In the genomic region with DNA sequence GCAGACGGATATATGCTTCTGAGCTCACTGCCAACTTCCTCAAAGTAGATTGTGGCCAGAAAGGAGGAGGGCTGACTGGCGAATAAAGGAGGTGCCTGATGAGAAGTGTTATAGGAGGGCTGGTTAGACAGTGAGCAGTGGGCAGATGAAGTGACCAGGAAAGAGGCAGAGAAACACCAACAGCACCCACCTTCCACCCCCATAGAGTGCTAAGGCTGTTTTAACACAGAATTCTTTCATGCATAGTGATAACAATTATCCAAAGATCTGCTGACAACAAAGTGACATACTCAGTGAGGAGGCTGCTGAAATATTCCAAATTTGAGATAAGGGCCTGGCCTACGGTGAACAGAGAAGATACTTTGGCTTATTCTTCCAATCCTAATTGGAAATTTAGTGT, we compare ENCODE assay signal across 1 cellular context.
TF ChIP-seq lines count a peak whose summit lies in the region.

No MANE protein-coding gene starts in this region.

TF ChIP-seq in SK-N-SH treated with all-trans-retinoic acid at 6 μM for 48 hours, 23 proteins besides CTCF, POLR2A, EP300 and RAD21 (continued from another document):
- TF ChIP-seq OSR1 (CRISPR knock-in tag; IDR thresholded peaks at IDR 0.05): no peak
- TF ChIP-seq, protein P1, sequence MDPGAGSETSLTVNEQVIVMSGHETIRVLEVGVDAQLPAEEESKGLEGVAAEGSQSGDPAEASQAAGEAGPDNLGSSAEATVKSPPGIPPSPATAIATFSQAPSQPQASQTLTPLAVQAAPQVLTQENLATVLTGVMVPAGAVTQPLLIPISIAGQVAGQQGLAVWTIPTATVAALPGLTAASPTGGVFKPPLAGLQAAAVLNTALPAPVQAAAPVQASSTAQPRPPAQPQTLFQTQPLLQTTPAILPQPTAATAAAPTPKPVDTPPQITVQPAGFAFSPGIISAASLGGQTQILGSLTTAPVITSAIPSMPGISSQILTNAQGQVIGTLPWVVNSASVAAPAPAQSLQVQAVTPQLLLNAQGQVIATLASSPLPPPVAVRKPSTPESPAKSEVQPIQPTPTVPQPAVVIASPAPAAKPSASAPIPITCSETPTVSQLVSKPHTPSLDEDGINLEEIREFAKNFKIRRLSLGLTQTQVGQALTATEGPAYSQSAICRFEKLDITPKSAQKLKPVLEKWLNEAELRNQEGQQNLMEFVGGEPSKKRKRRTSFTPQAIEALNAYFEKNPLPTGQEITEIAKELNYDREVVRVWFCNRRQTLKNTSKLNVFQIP (CRISPR knock-in tag; IDR thresholded peaks at IDR 0.05; ENCODE audit: borderline replicate concordance, low read depth): no peak
- no peak for TF ChIP-seq CSDC2 (CRISPR knock-in tag; IDR thresholded peaks at IDR 0.05)
TF ChIP-seq in SK-N-SH treated with all-trans-retinoic acid at 6 μM for 48 hours: peak in this region for 0.
